Comparison of ENCODE assay signal across 1 cellular context in the genomic region with DNA sequence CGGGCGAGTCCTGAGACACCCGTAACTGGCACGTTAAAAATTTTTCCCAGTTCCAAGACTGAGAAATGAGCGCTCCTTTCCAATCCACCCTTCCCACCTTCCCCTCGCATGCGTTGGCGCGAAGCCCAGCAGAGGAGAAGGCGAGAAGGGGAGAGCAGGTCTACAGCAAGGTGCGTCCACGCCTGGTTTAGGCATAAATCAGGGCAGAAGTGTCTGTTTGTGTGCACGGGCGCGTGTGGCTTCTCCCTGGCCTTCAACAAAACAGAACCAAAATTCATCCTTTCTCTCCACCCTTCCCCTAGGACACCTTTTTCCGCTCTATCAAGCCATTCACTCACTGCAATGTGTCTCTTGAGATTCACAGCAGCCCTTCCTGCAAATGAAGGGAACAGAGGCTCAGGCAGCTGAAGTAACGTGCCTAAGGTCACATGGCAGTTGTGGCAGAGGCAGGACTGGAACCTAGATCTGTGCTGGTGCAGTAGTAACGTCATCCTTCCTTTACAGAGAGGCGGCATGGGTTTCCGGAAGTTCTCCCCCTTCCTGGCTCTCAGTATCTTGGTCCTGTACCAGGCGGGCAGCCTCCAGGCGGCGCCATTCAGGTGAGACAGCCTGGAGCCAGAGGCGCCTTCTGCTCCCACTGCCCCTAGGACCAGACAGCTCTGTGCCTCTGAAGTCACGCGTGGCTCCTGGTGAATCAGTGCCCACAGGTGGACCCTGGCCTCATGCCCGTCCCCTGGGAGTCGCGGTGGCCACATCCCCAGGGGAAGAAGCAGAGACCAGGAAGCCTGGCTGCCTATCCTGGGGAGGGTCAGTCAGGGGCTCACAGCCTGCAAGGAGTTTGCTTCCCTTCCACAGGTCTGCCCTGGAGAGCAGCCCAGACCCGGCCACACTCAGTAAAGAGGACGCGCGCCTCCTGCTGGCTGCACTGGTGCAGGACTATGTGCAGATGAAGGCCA.
A peak's percentile ranks its signal among the peaks of the same experiment; 100 is the strongest.
TF ChIP-seq lines count a peak whose summit lies in the region.

No MANE protein-coding gene starts in this region.

TF ChIP-seq in HepG2, 621 proteins besides CTCF, POLR2A, EP300 and RAD21 (continued from another document and continues in another):
- TF ChIP-seq, protein P1, sequence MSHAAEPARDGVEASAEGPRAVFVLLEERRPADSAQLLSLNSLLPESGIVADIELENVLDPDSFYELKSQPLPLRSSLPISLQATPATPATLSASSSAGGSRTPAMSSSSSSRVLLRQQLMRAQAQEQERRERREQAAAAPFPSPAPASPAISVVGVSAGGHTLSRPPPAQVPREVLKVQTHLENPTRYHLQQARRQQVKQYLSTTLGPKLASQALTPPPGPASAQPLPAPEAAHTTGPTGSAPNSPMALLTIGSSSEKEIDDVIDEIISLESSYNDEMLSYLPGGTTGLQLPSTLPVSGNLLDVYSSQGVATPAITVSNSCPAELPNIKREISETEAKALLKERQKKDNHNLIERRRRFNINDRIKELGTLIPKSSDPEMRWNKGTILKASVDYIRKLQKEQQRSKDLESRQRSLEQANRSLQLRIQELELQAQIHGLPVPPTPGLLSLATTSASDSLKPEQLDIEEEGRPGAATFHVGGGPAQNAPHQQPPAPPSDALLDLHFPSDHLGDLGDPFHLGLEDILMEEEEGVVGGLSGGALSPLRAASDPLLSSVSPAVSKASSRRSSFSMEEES (CRISPR knock-in tag; IDR thresholded peaks at IDR 0.05) = no peak
- TF ChIP-seq ATRX (CRISPR knock-in tag; IDR thresholded peaks at IDR 0.05; ENCODE audit: borderline replicate concordance) (no peak), ADNP (CRISPR knock-in tag; IDR thresholded peaks at IDR 0.05) (peak; percentile 48; the same call in 1 of the 2 replicates), ZNF713 (CRISPR knock-in tag; IDR thresholded peaks at IDR 0.05) (no peak), RAD51 (IDR thresholded peaks at IDR 0.05; ENCODE audit: borderline replicate concordance) (no peak), ZBTB8A (CRISPR knock-in tag; IDR thresholded peaks at IDR 0.05; ENCODE audit: borderline replicate concordance, low read depth) (no peak), ISL2 (CRISPR knock-in tag; IDR thresholded peaks at IDR 0.05) (no peak), ZNF224 (CRISPR knock-in tag; IDR thresholded peaks at IDR 0.05) (no peak), NFKB2 (CRISPR knock-in tag; IDR thresholded peaks at IDR 0.05; ENCODE audit: borderline replicate concordance) (peak; percentile 26; the same call in 1 of the 2 replicates), ZNF205 (CRISPR knock-in tag; IDR thresholded peaks at IDR 0.05) (no peak), DNMT1 (CRISPR knock-in tag; IDR thresholded peaks at IDR 0.05) (no peak), MED13 (CRISPR knock-in tag; IDR thresholded peaks at IDR 0.05) (no peak), RFXAP (CRISPR knock-in tag; IDR thresholded peaks at IDR 0.05; ENCODE audit: borderline replicate concordance) (0 out of 2 replicates have a peak, but pooled peaks have one; percentile 27), ZSCAN20 (CRISPR knock-in tag; IDR thresholded peaks at IDR 0.05; ENCODE audit: borderline replicate concordance) (no peak), SPEN (CRISPR knock-in tag; IDR thresholded peaks at IDR 0.05; ENCODE audit: low read depth) (no peak), TMF1 (CRISPR knock-in tag; IDR thresholded peaks at IDR 0.05; ENCODE audit: low read depth) (no peak), NFKBIZ (CRISPR knock-in tag; IDR thresholded peaks at IDR 0.05) (no peak), CBX5 (CRISPR knock-in tag; IDR thresholded peaks at IDR 0.05; ENCODE audit: borderline replicate concordance) (no peak), SCMH1 (CRISPR knock-in tag; IDR thresholded peaks at IDR 0.05; ENCODE audit: borderline replicate concordance) (no peak), ZNF749 (CRISPR knock-in tag; IDR thresholded peaks at IDR 0.05; ENCODE audit: borderline replicate concordance) (no peak), RARA (CRISPR knock-in tag; IDR thresholded peaks at IDR 0.05) (no peak), ZBTB7B (CRISPR knock-in tag; IDR thresholded peaks at IDR 0.05) (no peak), GABPA (IDR thresholded peaks at IDR 0.05; ENCODE audit: low read depth, low read length) (no peak), GABPA (CRISPR knock-in tag; IDR thresholded peaks at IDR 0.05; ENCODE audit: low read depth) (peak; percentile 72), ZNF841 (CRISPR knock-in tag; IDR thresholded peaks at IDR 0.05; ENCODE audit: borderline replicate concordance) (no peak), REL (CRISPR knock-in tag; conservative IDR thresholded peaks at IDR 0.05) (no peak), ZNF720 (CRISPR knock-in tag; IDR thresholded peaks at IDR 0.05) (no peak), KDM4B (CRISPR knock-in tag; IDR thresholded peaks at IDR 0.05) (no peak), MIER2 (CRISPR knock-in tag; IDR thresholded peaks at IDR 0.05) (no peak), ZNF501 (CRISPR knock-in tag; IDR thresholded peaks at IDR 0.05) (0 out of 2 replicates have a peak, but pooled peaks have one; percentile 33)
- TF ChIP-seq, protein P2, sequence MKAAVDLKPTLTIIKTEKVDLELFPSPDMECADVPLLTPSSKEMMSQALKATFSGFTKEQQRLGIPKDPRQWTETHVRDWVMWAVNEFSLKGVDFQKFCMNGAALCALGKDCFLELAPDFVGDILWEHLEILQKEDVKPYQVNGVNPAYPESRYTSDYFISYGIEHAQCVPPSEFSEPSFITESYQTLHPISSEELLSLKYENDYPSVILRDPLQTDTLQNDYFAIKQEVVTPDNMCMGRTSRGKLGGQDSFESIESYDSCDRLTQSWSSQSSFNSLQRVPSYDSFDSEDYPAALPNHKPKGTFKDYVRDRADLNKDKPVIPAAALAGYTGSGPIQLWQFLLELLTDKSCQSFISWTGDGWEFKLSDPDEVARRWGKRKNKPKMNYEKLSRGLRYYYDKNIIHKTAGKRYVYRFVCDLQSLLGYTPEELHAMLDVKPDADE (CRISPR knock-in tag; IDR thresholded peaks at IDR 0.05) = no peak
- TF ChIP-seq, protein P3, sequence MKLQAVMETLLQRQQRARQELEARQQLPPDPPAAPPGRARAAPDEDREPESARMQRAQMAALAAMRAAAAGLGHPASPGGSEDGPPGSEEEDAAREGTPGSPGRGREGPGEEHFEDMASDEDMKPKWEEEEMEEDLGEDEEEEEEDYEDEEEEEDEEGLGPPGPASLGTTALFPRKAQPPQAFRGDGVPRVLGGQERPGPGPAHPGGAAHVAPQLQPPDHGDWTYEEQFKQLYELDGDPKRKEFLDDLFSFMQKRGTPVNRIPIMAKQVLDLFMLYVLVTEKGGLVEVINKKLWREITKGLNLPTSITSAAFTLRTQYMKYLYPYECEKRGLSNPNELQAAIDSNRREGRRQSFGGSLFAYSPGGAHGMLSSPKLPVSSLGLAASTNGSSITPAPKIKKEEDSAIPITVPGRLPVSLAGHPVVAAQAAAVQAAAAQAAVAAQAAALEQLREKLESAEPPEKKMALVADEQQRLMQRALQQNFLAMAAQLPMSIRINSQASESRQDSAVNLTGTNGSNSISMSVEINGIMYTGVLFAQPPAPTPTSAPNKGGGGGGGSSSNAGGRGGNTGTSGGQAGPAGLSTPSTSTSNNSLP (IDR thresholded peaks at IDR 0.05; ENCODE audit: low read depth, low read length) = no peak
- TF ChIP-seq, protein P4, sequence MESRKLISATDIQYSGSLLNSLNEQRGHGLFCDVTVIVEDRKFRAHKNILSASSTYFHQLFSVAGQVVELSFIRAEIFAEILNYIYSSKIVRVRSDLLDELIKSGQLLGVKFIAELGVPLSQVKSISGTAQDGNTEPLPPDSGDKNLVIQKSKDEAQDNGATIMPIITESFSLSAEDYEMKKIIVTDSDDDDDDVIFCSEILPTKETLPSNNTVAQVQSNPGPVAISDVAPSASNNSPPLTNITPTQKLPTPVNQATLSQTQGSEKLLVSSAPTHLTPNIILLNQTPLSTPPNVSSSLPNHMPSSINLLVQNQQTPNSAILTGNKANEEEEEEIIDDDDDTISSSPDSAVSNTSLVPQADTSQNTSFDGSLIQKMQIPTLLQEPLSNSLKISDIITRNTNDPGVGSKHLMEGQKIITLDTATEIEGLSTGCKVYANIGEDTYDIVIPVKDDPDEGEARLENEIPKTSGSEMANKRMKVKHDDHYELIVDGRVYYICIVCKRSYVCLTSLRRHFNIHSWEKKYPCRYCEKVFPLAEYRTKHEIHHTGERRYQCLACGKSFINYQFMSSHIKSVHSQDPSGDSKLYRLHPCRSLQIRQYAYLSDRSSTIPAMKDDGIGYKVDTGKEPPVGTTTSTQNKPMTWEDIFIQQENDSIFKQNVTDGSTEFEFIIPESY (CRISPR knock-in tag; IDR thresholded peaks at IDR 0.05) = no peak
- TF ChIP-seq, protein P5, sequence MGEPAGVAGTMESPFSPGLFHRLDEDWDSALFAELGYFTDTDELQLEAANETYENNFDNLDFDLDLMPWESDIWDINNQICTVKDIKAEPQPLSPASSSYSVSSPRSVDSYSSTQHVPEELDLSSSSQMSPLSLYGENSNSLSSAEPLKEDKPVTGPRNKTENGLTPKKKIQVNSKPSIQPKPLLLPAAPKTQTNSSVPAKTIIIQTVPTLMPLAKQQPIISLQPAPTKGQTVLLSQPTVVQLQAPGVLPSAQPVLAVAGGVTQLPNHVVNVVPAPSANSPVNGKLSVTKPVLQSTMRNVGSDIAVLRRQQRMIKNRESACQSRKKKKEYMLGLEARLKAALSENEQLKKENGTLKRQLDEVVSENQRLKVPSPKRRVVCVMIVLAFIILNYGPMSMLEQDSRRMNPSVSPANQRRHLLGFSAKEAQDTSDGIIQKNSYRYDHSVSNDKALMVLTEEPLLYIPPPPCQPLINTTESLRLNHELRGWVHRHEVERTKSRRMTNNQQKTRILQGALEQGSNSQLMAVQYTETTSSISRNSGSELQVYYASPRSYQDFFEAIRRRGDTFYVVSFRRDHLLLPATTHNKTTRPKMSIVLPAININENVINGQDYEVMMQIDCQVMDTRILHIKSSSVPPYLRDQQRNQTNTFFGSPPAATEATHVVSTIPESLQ (CRISPR knock-in tag; conservative IDR thresholded peaks at IDR 0.05) = no peak
- TF ChIP-seq, protein P6, sequence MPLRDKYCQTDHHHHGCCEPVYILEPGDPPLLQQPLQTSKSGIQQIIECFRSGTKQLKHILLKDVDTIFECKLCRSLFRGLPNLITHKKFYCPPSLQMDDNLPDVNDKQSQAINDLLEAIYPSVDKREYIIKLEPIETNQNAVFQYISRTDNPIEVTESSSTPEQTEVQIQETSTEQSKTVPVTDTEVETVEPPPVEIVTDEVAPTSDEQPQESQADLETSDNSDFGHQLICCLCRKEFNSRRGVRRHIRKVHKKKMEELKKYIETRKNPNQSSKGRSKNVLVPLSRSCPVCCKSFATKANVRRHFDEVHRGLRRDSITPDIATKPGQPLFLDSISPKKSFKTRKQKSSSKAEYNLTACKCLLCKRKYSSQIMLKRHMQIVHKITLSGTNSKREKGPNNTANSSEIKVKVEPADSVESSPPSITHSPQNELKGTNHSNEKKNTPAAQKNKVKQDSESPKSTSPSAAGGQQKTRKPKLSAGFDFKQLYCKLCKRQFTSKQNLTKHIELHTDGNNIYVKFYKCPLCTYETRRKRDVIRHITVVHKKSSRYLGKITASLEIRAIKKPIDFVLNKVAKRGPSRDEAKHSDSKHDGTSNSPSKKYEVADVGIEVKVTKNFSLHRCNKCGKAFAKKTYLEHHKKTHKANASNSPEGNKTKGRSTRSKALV (CRISPR knock-in tag; IDR thresholded peaks at IDR 0.05) = no peak
- TF ChIP-seq, protein P7, sequence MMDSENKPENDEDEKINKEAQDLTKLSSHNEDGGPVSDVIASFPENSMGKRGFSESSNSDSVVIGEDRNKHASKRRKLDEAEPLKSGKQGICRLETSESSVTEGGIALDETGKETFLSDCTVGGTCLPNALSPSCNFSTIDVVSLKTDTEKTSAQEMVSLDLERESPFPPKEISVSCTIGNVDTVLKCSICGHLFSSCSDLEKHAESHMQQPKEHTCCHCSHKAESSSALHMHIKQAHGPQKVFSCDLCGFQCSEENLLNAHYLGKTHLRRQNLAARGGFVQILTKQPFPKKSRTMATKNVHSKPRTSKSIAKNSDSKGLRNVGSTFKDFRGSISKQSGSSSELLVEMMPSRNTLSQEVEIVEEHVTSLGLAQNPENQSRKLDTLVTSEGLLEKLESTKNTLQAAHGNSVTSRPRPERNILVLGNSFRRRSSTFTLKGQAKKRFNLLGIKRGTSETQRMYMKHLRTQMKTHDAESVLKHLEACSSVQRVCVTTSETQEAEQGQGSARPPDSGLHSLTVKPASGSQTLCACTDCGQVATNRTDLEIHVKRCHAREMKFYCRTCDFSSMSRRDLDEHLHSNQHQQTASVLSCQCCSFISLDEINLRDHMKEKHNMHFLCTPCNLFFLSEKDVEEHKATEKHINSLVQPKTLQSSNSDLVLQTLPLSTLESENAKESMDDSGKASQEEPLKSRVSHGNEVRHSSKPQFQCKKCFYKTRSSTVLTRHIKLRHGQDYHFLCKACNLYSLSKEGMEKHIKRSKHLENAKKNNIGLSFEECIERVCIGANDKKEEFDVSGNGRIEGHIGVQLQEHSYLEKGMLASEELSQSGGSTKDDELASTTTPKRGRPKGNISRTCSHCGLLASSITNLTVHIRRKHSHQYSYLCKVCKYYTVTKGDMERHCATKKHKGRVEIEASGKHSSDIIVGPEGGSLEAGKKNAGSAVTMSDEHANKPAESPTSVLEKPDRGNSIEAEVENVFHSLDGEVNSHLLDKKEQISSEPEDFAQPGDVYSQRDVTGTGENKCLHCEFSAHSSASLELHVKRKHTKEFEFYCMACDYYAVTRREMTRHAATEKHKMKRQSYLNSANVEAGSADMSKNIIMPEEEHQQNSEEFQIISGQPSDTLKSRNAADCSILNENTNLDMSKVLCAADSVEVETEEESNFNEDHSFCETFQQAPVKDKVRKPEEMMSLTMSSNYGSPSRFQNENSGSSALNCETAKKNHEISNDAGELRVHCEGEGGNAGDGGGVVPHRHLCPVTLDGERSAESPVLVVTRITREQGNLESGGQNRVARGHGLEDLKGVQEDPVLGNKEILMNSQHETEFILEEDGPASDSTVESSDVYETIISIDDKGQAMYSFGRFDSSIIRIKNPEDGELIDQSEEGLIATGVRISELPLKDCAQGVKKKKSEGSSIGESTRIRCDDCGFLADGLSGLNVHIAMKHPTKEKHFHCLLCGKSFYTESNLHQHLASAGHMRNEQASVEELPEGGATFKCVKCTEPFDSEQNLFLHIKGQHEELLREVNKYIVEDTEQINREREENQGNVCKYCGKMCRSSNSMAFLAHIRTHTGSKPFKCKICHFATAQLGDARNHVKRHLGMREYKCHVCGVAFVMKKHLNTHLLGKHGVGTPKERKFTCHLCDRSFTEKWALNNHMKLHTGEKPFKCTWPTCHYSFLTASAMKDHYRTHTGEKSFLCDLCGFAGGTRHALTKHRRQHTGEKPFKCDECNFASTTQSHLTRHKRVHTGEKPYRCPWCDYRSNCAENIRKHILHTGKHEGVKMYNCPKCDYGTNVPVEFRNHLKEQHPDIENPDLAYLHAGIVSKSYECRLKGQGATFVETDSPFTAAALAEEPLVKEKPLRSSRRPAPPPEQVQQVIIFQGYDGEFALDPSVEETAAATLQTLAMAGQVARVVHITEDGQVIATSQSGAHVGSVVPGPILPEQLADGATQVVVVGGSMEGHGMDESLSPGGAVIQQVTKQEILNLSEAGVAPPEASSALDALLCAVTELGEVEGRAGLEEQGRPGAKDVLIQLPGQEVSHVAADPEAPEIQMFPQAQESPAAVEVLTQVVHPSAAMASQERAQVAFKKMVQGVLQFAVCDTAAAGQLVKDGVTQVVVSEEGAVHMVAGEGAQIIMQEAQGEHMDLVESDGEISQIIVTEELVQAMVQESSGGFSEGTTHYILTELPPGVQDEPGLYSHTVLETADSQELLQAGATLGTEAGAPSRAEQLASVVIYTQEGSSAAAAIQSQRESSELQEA (CRISPR knock-in tag; IDR thresholded peaks at IDR 0.05; ENCODE audit: not compliant biosample characterization) = no peak
- TF ChIP-seq, protein P8, sequence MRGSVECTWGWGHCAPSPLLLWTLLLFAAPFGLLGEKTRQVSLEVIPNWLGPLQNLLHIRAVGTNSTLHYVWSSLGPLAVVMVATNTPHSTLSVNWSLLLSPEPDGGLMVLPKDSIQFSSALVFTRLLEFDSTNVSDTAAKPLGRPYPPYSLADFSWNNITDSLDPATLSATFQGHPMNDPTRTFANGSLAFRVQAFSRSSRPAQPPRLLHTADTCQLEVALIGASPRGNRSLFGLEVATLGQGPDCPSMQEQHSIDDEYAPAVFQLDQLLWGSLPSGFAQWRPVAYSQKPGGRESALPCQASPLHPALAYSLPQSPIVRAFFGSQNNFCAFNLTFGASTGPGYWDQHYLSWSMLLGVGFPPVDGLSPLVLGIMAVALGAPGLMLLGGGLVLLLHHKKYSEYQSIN (CRISPR knock-in tag; IDR thresholded peaks at IDR 0.05; ENCODE audit: borderline replicate concordance) = no peak
